Comparison of ENCODE assay signal across 12 cellular contexts in the genomic region with DNA sequence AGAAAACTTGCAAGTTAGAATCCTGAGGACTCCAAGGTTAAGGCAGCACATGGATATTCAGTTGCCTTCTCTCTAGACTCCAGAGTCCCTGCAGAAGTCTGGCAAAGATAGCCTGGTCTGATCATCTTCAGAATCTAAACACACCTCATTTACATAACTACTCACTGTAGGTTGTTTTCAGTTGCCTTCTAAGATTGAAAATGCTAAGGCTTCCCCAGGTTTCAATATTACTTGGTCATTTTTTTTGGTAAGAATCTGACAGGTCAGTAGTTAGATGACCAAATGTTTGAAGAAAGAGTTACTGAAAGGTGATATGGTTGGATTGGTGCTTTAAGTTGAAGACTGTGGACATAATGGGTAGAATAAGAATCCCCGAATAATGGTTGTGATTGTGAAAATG.
DNase-seq lines count a peak whose midpoint lies in the region; ATAC-seq lines count a peak whose summit lies in the region.
"Had no signal": no experiment of that assay in that cellular context is flagged by ENCODE, and none has a peak within 500 bp of the region (broad histone marks: within the 10 kb centered on the region; RNA-seq: fewer than 3 reads in every experiment).

No MANE protein-coding gene starts in this region.

- no peaks in the 10 kb centered on the region for H3K4me1 ChIP-seq in aorta (ENCODE audit: control insufficient read depth in 1 of 2, insufficient read depth in 2 of 2, low read length in 2 of 2)

- H3K27me3 ChIP-seq in aorta (ENCODE audit: control insufficient read depth in 1 of 2, insufficient read depth in 2 of 2, low read length in 1 of 2), result no peaks in the 10 kb centered on the region

- WGBS in aorta, 2 donors, result 88 to 95% methylated on average over 1 of the region's 1 CpG

- DNase-seq in epithelial cell of prostate (ENCODE audit: low read depth, low spot score) (no peak), UCSD-AML1 (lab: John Stamatoyannopoulos, UW; ENCODE audit: unreplicated experiment) (no peak), middle frontal gyrus (ENCODE audit: extremely low spot score, low spot score) (no peak), COLO829 (ENCODE audit: low spot score) (no peak), aorta (no peak)
- DNase-seq: activated CD4-positive, alpha-beta T cell treated with anti-CD3 and anti-CD28 coated beads, Interleukin-2, amount 50 U/mL, for 4 hours; effector memory CD8-positive, alpha-beta T cell; SIG-M5; stimulated activated CD4-positive, alpha-beta T cell treated with anti-CD3 and anti-CD28 coated beads, Interleukin-1b, Interleukin-23, amount 100 ng/mL, for 48 hours had no signal

- H3K36me3 ChIP-seq in aorta (ENCODE audit: control insufficient read depth in 1 of 2, insufficient read depth in 2 of 2, low read length in 1 of 2), result no peaks in the 10 kb centered on the region

- no peak overlapping the region for H3K4me3 ChIP-seq in aorta (ENCODE audit: low read length in 2 of 2)

- H3K9me3 ChIP-seq in aorta (ENCODE audit: control insufficient read depth, low read length), result no peaks in the 10 kb centered on the region

- H3K27ac ChIP-seq in epithelial cell of prostate (peak overlapping the region; percentile 78), aorta (ENCODE audit: low read depth in 1 of 2, low read length in 2 of 2) (no peak overlapping the region)

- peak; percentile 90 for ATAC-seq in GM18519 (IDR thresholded peaks at IDR 0.05; ENCODE audit: low FRiP score, unreplicated experiment)
- ATAC-seq in GM21529 (IDR thresholded peaks at IDR 0.05; ENCODE audit: unreplicated experiment), result peak; percentile 90
- ATAC-seq in HG03108 (IDR thresholded peaks at IDR 0.05; ENCODE audit: unreplicated experiment), result peak; percentile 68
- ATAC-seq in aorta (ENCODE audit: low FRiP score), result no peak
- ATAC-seq: effector memory CD8-positive, alpha-beta T cell had no signal

- intact Hi-C loops in aorta (cut with DNase I), result no loop called here
